In the genomic region with DNA sequence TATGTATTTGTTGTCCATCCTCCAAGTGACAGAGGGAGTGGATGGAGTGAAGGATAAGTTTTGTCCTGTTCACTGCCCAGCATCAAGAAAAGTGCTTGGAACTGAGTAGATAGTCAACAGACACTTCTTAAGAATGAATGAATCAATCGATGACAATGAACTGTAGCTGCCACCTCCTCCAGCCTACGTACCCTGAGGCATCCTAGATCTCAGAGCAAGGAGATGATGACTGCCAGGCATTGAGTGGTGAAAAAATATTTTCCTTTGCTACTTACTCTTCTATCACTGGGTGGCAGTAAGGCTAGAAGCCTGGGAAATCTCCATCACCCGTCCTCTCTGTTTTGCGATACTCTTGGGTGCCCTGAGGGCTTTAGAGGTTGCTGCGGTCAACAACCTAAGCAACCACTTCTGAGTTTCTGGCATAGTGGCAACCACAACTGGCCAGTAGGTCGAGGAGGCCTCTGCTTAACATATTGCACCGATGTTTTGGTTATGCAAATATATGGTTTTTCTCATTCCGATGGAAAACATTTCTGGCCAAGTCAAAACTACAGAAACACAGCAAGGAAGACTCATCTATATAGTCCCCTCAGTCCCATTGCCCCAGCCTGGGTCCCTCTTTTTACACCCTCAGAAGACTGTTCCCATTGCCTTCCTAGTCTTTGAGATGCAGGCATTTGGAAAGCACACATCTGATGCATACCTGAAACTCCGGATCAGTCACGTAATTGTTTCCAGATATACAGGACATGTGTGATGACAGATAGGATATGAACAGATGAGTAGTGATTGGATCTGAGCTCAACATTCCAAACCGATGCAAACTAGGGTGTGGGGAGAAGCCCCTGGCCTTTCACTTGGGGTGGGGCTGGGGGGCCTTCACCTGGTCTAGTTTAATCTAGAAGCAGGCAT, we compare ENCODE assay signal across 10 cellular contexts.
DNase-seq lines count a peak whose midpoint lies in the region; ATAC-seq lines count a peak whose summit lies in the region.
"Had no signal": no experiment of that assay in that cellular context is flagged by ENCODE, and none has a peak within 500 bp of the region (broad histone marks: within the 10 kb centered on the region; RNA-seq: fewer than 3 reads in every experiment).

No MANE protein-coding gene starts in this region.

- H3K4ac ChIP-seq in trophoblast cell (ENCODE audit: low read depth, low read length): no peak overlapping the region

- no peak overlapping the region for H3K4me3 ChIP-seq in trophoblast cell (ENCODE audit: low read depth, low read length)

- H3K4me2 ChIP-seq in trophoblast cell (ENCODE audit: low read length): no peak overlapping the region

- peaks cover 1% of the 10 kb centered on the region for H3K79me1 ChIP-seq in trophoblast cell (ENCODE audit: low read length)

- no peak overlapping the region for H3K18ac ChIP-seq in trophoblast cell (ENCODE audit: low read length)

- peak overlapping the region; percentile 67 for H3K27ac Mint-ChIP-seq in activated T-helper 2 cell treated with anti-CD3 and anti-CD28 coated beads, Interferon-gamma antibody, Interleukin-2, Interleukin-4, amounts not matched to agents 10 μg/mL and 5 μg/mL and 100 μg/mL, durations not matched to agents 14 hours and 24 hours and 36 hours

- H3K79me2 ChIP-seq in trophoblast cell (ENCODE audit: control insufficient read depth, insufficient read depth, low read length, poor library complexity): no peaks in the 10 kb centered on the region

- no peak overlapping the region for H3K4me3 Mint-ChIP-seq in activated T-cell treated with anti-CD3 and anti-CD28 coated beads, Interleukin-2, amount 50 U/mL, for 4 hours
- H3K4me3 Mint-ChIP-seq in activated T-helper 2 cell treated with anti-CD3 and anti-CD28 coated beads, Interferon-gamma antibody, Interleukin-2, Interleukin-4, amounts not matched to agents 10 μg/mL and 5 μg/mL and 100 μg/mL, durations not matched to agents 14 hours and 24 hours and 36 hours (ENCODE audit: low read depth): no peak overlapping the region

- no peak overlapping the region for H2BK12ac ChIP-seq in trophoblast cell (ENCODE audit: low read length)

- H2BK5ac ChIP-seq in trophoblast cell (ENCODE audit: low read depth, low read length, poor library complexity): no peak overlapping the region

- WGBS in trophoblast cell (ENCODE audit: extremely low coverage, insufficient coverage, insufficient read length): no CpG with 5 or more reads among the region's 11 CpGs

- H4K91ac ChIP-seq in trophoblast cell (ENCODE audit: low read depth, low read length): no peak overlapping the region

- no peak overlapping the region for H3K27ac ChIP-seq in trophoblast cell (ENCODE audit: low read depth, low read length)

- no peak overlapping the region for H2BK120ac ChIP-seq in trophoblast cell (ENCODE audit: insufficient read depth, low read length, poor library complexity)

- no peak overlapping the region for H2AFZ ChIP-seq in trophoblast cell (ENCODE audit: insufficient read depth, low read length, poor library complexity)

- no peak overlapping the region for H2AK5ac ChIP-seq in trophoblast cell (ENCODE audit: low read length)

- no peak overlapping the region for H3K9ac ChIP-seq in trophoblast cell (ENCODE audit: low read length)

- no peaks in the 10 kb centered on the region for H3K9me3 ChIP-seq in trophoblast cell (ENCODE audit: insufficient read depth, low read depth, low read length)

- peaks cover 0 to 9% of the 10 kb centered on the region in 2 experiments for H3K4me1 ChIP-seq in trophoblast cell (ENCODE audit: control insufficient read depth in 1 of 2, insufficient read depth in 2 of 2, low read length in 2 of 2)

- no peak overlapping the region for H3K23ac ChIP-seq in trophoblast cell (ENCODE audit: low read length)

- H4K12ac ChIP-seq in trophoblast cell (ENCODE audit: low read depth, low read length): no peak overlapping the region

- ATAC-seq in activated T-cell treated with anti-CD3 and anti-CD28 coated beads, Interleukin-2, amount 50 U/mL, for 4 hours: peak; percentile 21 to 30
- ATAC-seq in HG03066 (IDR thresholded peaks at IDR 0.05; ENCODE audit: low read depth, unreplicated experiment) (peak; percentile 52), HG02588 (IDR thresholded peaks at IDR 0.05; ENCODE audit: unreplicated experiment) (no peak)

- H3K36me3 ChIP-seq in trophoblast cell (ENCODE audit: control insufficient read depth in 1 of 2, insufficient read depth in 2 of 2, low read length in 2 of 2): no peaks in the 10 kb centered on the region

- H3K4me1 Mint-ChIP-seq in activated T-cell treated with anti-CD3 and anti-CD28 coated beads, Interleukin-2, amount 50 U/mL, for 4 hours (ENCODE audit: low read depth): peaks cover 82% of the 10 kb centered on the region
- peaks cover 59% of the 10 kb centered on the region for H3K4me1 Mint-ChIP-seq in activated T-helper 2 cell treated with anti-CD3 and anti-CD28 coated beads, Interferon-gamma antibody, Interleukin-2, Interleukin-4, amounts not matched to agents 10 μg/mL and 5 μg/mL and 100 μg/mL, durations not matched to agents 14 hours and 24 hours and 36 hours (ENCODE audit: low read depth)

- no peak for DNase-seq in activated T-cell treated with anti-CD3 and anti-CD28 coated beads, Interleukin-2, amount 50 U/mL, for 4 hours
- no peak for DNase-seq in activated T-cell treated with anti-CD3 and anti-CD28 coated beads, Interleukin-2, amount 50 U/mL, for 1 hour
- no peak for DNase-seq in activated T-helper 2 cell treated with anti-CD3 and anti-CD28 coated beads, Interferon-gamma antibody, Interleukin-2, Interleukin-4, amounts not matched to agents 10 μg/mL and 5 μg/mL and 100 μg/mL, durations not matched to agents 14 hours and 24 hours and 36 hours (ENCODE audit: low spot score)
- peak; percentile 66 to 79 for DNase-seq in trophoblast cell
- no peak for DNase-seq in midbrain (lab: John Stamatoyannopoulos, UW)
- DNase-seq in activated gamma-delta T cell (lab: John Stamatoyannopoulos, UW): no peak
- DNase-seq: activated naive CD4-positive, alpha-beta T cell; NCI-H774 had no signal

- intact Hi-C loops in activated T-helper 2 cell treated with anti-CD3 and anti-CD28 coated beads, Interferon-gamma antibody, Interleukin-2, Interleukin-4, amounts not matched to agents 10 μg/mL and 5 μg/mL and 100 μg/mL, durations not matched to agents 14 hours and 24 hours and 36 hours (cut with micrococcal nuclease): no loop called here

- H4K8ac ChIP-seq in trophoblast cell (ENCODE audit: low read depth, low read length): no peak overlapping the region

- no peaks in the 10 kb centered on the region for H3K27me3 Mint-ChIP-seq in activated T-cell treated with anti-CD3 and anti-CD28 coated beads, Interleukin-2, amount 50 U/mL, for 4 hours (ENCODE audit: low read depth)
- no peaks in the 10 kb centered on the region for H3K27me3 Mint-ChIP-seq in activated T-helper 2 cell treated with anti-CD3 and anti-CD28 coated beads, Interferon-gamma antibody, Interleukin-2, Interleukin-4, amounts not matched to agents 10 μg/mL and 5 μg/mL and 100 μg/mL, durations not matched to agents 14 hours and 24 hours and 36 hours (ENCODE audit: low read depth)

- no peaks in the 10 kb centered on the region for H3K27me3 ChIP-seq in trophoblast cell (ENCODE audit: insufficient read depth, low read length)

- no peaks in the 10 kb centered on the region for H3K9me3 Mint-ChIP-seq in activated T-cell treated with anti-CD3 and anti-CD28 coated beads, Interleukin-2, amount 50 U/mL, for 4 hours
- no peaks in the 10 kb centered on the region for H3K9me3 Mint-ChIP-seq in activated T-helper 2 cell treated with anti-CD3 and anti-CD28 coated beads, Interferon-gamma antibody, Interleukin-2, Interleukin-4, amounts not matched to agents 10 μg/mL and 5 μg/mL and 100 μg/mL, durations not matched to agents 14 hours and 24 hours and 36 hours

- no peak overlapping the region for H3K14ac ChIP-seq in trophoblast cell (ENCODE audit: low read length)

- H3K36me3 Mint-ChIP-seq in activated T-cell treated with anti-CD3 and anti-CD28 coated beads, Interleukin-2, amount 50 U/mL, for 4 hours (ENCODE audit: insufficient read depth): peaks cover 37% of the 10 kb centered on the region
- H3K36me3 Mint-ChIP-seq in activated T-helper 2 cell treated with anti-CD3 and anti-CD28 coated beads, Interferon-gamma antibody, Interleukin-2, Interleukin-4, amounts not matched to agents 10 μg/mL and 5 μg/mL and 100 μg/mL, durations not matched to agents 14 hours and 24 hours and 36 hours (ENCODE audit: low read depth): peaks cover 60% of the 10 kb centered on the region

Comparison
In these comparisons a context has a peak if more than half of its experiments do, and no peak if none do; other contexts are left out.
1. DNase-seq: peak in trophoblast cell (2 of 2); none in activated T-cell treated with anti-CD3 and anti-CD28 coated beads, Interleukin-2, amount 50 U/mL, for 4 hours (single experiment), activated T-cell treated with anti-CD3 and anti-CD28 coated beads, Interleukin-2, amount 50 U/mL, for 1 hour (single experiment), activated T-helper 2 cell treated with anti-CD3 and anti-CD28 coated beads, Interferon-gamma antibody, Interleukin-2, Interleukin-4, amounts not matched to agents 10 μg/mL and 5 μg/mL and 100 μg/mL, durations not matched to agents 14 hours and 24 hours and 36 hours (single experiment), midbrain (single experiment) and activated gamma-delta T cell (single experiment).